ENCODE assay signal across 17 cellular contexts in genomic region chr5:36669015-36669651, GRCh38.
"Had no signal": no experiment of that assay in that cellular context is flagged by ENCODE, and none has a peak within 500 bp of the region (broad histone marks: within the 10 kb centered on the region; RNA-seq: fewer than 3 reads in every experiment).

No MANE protein-coding gene starts in this region.

- H3K4me3 ChIP-seq: suprapubic skin, uterus had no signal

- DNase-seq: activated CD4-positive, alpha-beta memory T cell treated with anti-CD3 and anti-CD28 coated beads for 36 hours; activated CD4-positive, alpha-beta T cell treated with anti-CD3 and anti-CD28 coated beads for 1 hour; activated gamma-delta T cell treated with Interleukin-2 at 50 U/mL for 16 hours; activated naive CD8-positive, alpha-beta T cell treated with anti-CD3 and anti-CD28 coated beads for 36 hours; activated T-cell treated with anti-CD3 and anti-CD28 coated beads, Interleukin-2, amount 50 U/mL, for 48 hours; aorta; central memory CD4-positive, alpha-beta T cell; immature natural killer cell; stimulated activated CD4-positive, alpha-beta T cell treated with anti-CD3 and anti-CD28 coated beads, Interleukin-2, amount 100 ng/mL, for 48 hours; stimulated activated naive CD4-positive, alpha-beta T cell treated with Interleukin-2 at 50 U/mL for 16 hours; SW 1271; uterus had no signal

- H3K4me1 ChIP-seq: suprapubic skin, uterus had no signal

- H3K27me3 ChIP-seq: suprapubic skin, uterus had no signal

- H3K36me3 ChIP-seq: suprapubic skin, uterus had no signal

- ATAC-seq: left lobe of liver had no signal

- H3K36me3 Mint-ChIP-seq: activated CD4-positive, alpha-beta memory T cell treated with anti-CD3 and anti-CD28 coated beads for 36 hours; activated naive CD8-positive, alpha-beta T cell treated with anti-CD3 and anti-CD28 coated beads for 36 hours; immature natural killer cell had no signal

- H3K9me3 ChIP-seq: suprapubic skin, uterus had no signal

- H3K4me3 Mint-ChIP-seq: activated CD4-positive, alpha-beta memory T cell treated with anti-CD3 and anti-CD28 coated beads for 36 hours; activated naive CD8-positive, alpha-beta T cell treated with anti-CD3 and anti-CD28 coated beads for 36 hours; dendritic cell treated with granulocyte-macrophage colony-stimulating factor and Interleukin-4, amounts not matched to agents 40 ng/mL and 50 ng/mL, for 4 days; immature natural killer cell; memory B cell; nephron had no signal

- H3K27ac ChIP-seq: suprapubic skin, uterus had no signal

- H3K9me3 Mint-ChIP-seq: activated CD4-positive, alpha-beta memory T cell treated with anti-CD3 and anti-CD28 coated beads for 36 hours; activated naive CD8-positive, alpha-beta T cell treated with anti-CD3 and anti-CD28 coated beads for 36 hours; dendritic cell treated with granulocyte-macrophage colony-stimulating factor and Interleukin-4, amounts not matched to agents 40 ng/mL and 50 ng/mL, for 4 days; immature natural killer cell; memory B cell; nephron had no signal

- H3K4me1 Mint-ChIP-seq: activated naive CD8-positive, alpha-beta T cell treated with anti-CD3 and anti-CD28 coated beads for 36 hours; immature natural killer cell; memory B cell had no signal

- H3K27me3 Mint-ChIP-seq: activated CD4-positive, alpha-beta memory T cell treated with anti-CD3 and anti-CD28 coated beads for 36 hours; dendritic cell treated with granulocyte-macrophage colony-stimulating factor and Interleukin-4, amounts not matched to agents 40 ng/mL and 50 ng/mL, for 4 days had no signal

- H3K27ac Mint-ChIP-seq: activated CD4-positive, alpha-beta memory T cell treated with anti-CD3 and anti-CD28 coated beads for 36 hours; activated naive CD8-positive, alpha-beta T cell treated with anti-CD3 and anti-CD28 coated beads for 36 hours; dendritic cell treated with granulocyte-macrophage colony-stimulating factor and Interleukin-4, amounts not matched to agents 40 ng/mL and 50 ng/mL, for 4 days; immature natural killer cell; memory B cell; nephron had no signal
